14 cellular contexts compared by ENCODE assay signal in the genomic region with DNA sequence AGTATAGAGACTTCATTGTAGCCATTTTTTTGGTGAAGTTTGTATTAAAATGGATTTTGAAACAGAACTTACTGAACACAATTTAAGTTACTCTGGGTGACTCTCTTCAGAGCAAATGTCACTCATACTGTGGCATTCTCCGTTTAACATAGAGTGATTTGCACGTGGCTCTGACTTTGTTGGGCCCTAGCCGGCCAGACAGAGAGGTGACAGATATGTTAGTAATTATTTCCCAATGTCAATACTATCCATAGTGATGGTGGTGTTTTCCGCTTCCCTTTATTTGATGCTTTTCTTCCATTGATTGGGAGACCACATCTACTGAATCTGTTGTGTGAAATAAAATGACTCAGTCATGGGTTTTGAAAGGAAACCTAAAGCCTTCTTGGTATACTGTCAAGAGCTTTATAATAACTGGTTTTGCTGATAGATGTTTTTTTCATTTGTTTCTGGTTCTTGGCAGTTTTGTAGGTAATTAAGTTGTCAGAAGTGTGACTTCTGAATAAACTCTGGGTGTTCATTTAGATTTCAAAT. TPM values are rescaled to one million over a fixed set of nuclear protein-coding genes. Genes with fewer than 3 reads are reported as not detected.
DNase-seq lines count a peak whose midpoint lies in the region; ATAC-seq, FAIRE-seq and TF ChIP-seq lines count a peak whose summit lies in the region.
"Had no signal": no experiment of that assay in that cellular context is flagged by ENCODE, and none has a peak within 500 bp of the region (broad histone marks: within the 10 kb centered on the region; RNA-seq: fewer than 3 reads in every experiment).

No MANE protein-coding gene starts in this region.

- peak; percentile 32 for DNase-seq in activated naive CD4-positive, alpha-beta T cell treated with Interleukin-2 at 50 U/mL for 16 hours
- DNase-seq in activated naive CD4-positive, alpha-beta T cell treated with anti-CD3 and anti-CD28 coated beads, Interleukin-2, amount 10 ng/mL, durations not matched to agents 7 days and 5 days = no peak
- peak; percentile 47 for DNase-seq in T-helper 2 cell treated with Interferon-gamma antibody and Interleukin-4, amounts not matched to agents 5 μg/mL and 100 μg/mL, for 36 hours (ENCODE audit: low spot score)
- DNase-seq in astrocyte (ENCODE audit: low read depth) (no peak), SHP77 (lab: John Stamatoyannopoulos, UW) (no peak), mucosa of gallbladder (ENCODE audit: low spot score) (no peak)
- DNase-seq in stimulated activated CD8-positive, alpha-beta memory T cell treated with anti-CD3 and anti-CD28 coated beads, Interleukin-4, amount 100 ng/mL, for 48 hours = peak; percentile 49
- DNase-seq: brain microvascular endothelial cell; effector CD8-positive, alpha-beta T cell; NCI-H2107; right cardiac atrium; T1000 had no signal

- H3K9me3 Mint-ChIP-seq in activated naive CD4-positive, alpha-beta T cell treated with anti-CD3 and anti-CD28 coated beads, Interleukin-2, amount 10 ng/mL, durations not matched to agents 7 days and 5 days = peaks cover 4% of the 10 kb centered on the region
- H3K9me3 Mint-ChIP-seq in T-helper 2 cell treated with Interferon-gamma antibody and Interleukin-4, amounts not matched to agents 5 μg/mL and 100 μg/mL, for 36 hours = peaks cover 5% of the 10 kb centered on the region
- peaks cover 3% of the 10 kb centered on the region for H3K9me3 Mint-ChIP-seq in astrocyte (ENCODE audit: unreplicated experiment)

- FAIRE-seq in astrocyte (lab: Jason Lieb, UNC) = no peak

- H3K4me1 Mint-ChIP-seq in activated naive CD4-positive, alpha-beta T cell treated with anti-CD3 and anti-CD28 coated beads, Interleukin-2, amount 10 ng/mL, durations not matched to agents 7 days and 5 days = peaks cover 41% of the 10 kb centered on the region
- peaks cover 41% of the 10 kb centered on the region for H3K4me1 Mint-ChIP-seq in T-helper 2 cell treated with Interferon-gamma antibody and Interleukin-4, amounts not matched to agents 5 μg/mL and 100 μg/mL, for 36 hours (ENCODE audit: low read depth)
- peaks cover 32% of the 10 kb centered on the region for H3K4me1 Mint-ChIP-seq in astrocyte (ENCODE audit: low read depth, unreplicated experiment)

- TF ChIP-seq CTCF in astrocyte (IDR thresholded peaks at IDR 0.05; ENCODE audit: insufficient read depth, low read depth, low read length) = no peak

- no peak overlapping the region for H3K27ac ChIP-seq in astrocyte (ENCODE audit: low read depth, low read length)

- no peak overlapping the region for H3K9ac ChIP-seq in astrocyte (ENCODE audit: low read length)

- no peak overlapping the region for H3K27ac Mint-ChIP-seq in activated naive CD4-positive, alpha-beta T cell treated with anti-CD3 and anti-CD28 coated beads, Interleukin-2, amount 10 ng/mL, durations not matched to agents 7 days and 5 days
- H3K27ac Mint-ChIP-seq in T-helper 2 cell treated with Interferon-gamma antibody and Interleukin-4, amounts not matched to agents 5 μg/mL and 100 μg/mL, for 36 hours = peak overlapping the region; percentile 46
- peak overlapping the region; percentile 81 for H3K27ac Mint-ChIP-seq in astrocyte (ENCODE audit: unreplicated experiment)

- H3K4me1 ChIP-seq in astrocyte (ENCODE audit: insufficient read depth, low read length) = peaks cover 31% of the 10 kb centered on the region

- no peaks in the 10 kb centered on the region for H3K27me3 ChIP-seq in astrocyte (ENCODE audit: insufficient read depth, low read length)
- H3K27me3 ChIP-seq: brain microvascular endothelial cell had no signal

- H3K27me3 Mint-ChIP-seq in activated naive CD4-positive, alpha-beta T cell treated with anti-CD3 and anti-CD28 coated beads, Interleukin-2, amount 10 ng/mL, durations not matched to agents 7 days and 5 days = no peaks in the 10 kb centered on the region
- H3K27me3 Mint-ChIP-seq in T-helper 2 cell treated with Interferon-gamma antibody and Interleukin-4, amounts not matched to agents 5 μg/mL and 100 μg/mL, for 36 hours (ENCODE audit: low read depth) = no peaks in the 10 kb centered on the region
- H3K27me3 Mint-ChIP-seq in astrocyte (ENCODE audit: low read depth, unreplicated experiment) = no peaks in the 10 kb centered on the region

- no peak overlapping the region for H3K4me3 ChIP-seq in astrocyte (ENCODE audit: insufficient read depth, low read depth, low read length)

- no peak overlapping the region for H3K4me3 Mint-ChIP-seq in activated naive CD4-positive, alpha-beta T cell treated with anti-CD3 and anti-CD28 coated beads, Interleukin-2, amount 10 ng/mL, durations not matched to agents 7 days and 5 days
- H3K4me3 Mint-ChIP-seq in T-helper 2 cell treated with Interferon-gamma antibody and Interleukin-4, amounts not matched to agents 5 μg/mL and 100 μg/mL, for 36 hours = peak overlapping the region; percentile 21
- no peak overlapping the region for H3K4me3 Mint-ChIP-seq in astrocyte (ENCODE audit: unreplicated experiment)

- no peak overlapping the region for H2AFZ ChIP-seq in astrocyte (ENCODE audit: low read depth, low read length)

- ATAC-seq in HG02938 (IDR thresholded peaks at IDR 0.05; ENCODE audit: unreplicated experiment) = no peak
- ATAC-seq: right cardiac atrium, Right ventricle myocardium inferior had no signal

- no peaks in the 10 kb centered on the region for H3K36me3 ChIP-seq in astrocyte (ENCODE audit: insufficient read depth, low read length)

- CTCF ChIA-PET in activated naive CD4-positive, alpha-beta T cell treated with anti-CD3 and anti-CD28 coated beads, Interleukin-2, amount 10 ng/mL, durations not matched to agents 7 days and 5 days (lab: Charles Lee) = no interaction called here

- peaks cover 95% of the 10 kb centered on the region for H3K79me2 ChIP-seq in astrocyte (ENCODE audit: insufficient read depth, low read length)

- H3K9me3 ChIP-seq in astrocyte (ENCODE audit: insufficient read depth, low read depth, low read length) = no peaks in the 10 kb centered on the region

- H3K4me2 ChIP-seq in astrocyte (ENCODE audit: low read length) = no peak overlapping the region

- peaks cover 25% of the 10 kb centered on the region for H4K20me1 ChIP-seq in astrocyte (ENCODE audit: insufficient read depth, low read length)

- H3K36me3 Mint-ChIP-seq in activated naive CD4-positive, alpha-beta T cell treated with anti-CD3 and anti-CD28 coated beads, Interleukin-2, amount 10 ng/mL, durations not matched to agents 7 days and 5 days = peaks cover 26% of the 10 kb centered on the region
- H3K36me3 Mint-ChIP-seq in T-helper 2 cell treated with Interferon-gamma antibody and Interleukin-4, amounts not matched to agents 5 μg/mL and 100 μg/mL, for 36 hours (ENCODE audit: low read depth) = peaks cover 33% of the 10 kb centered on the region
- H3K36me3 Mint-ChIP-seq in astrocyte (ENCODE audit: low read depth, unreplicated experiment) = peaks cover 5% of the 10 kb centered on the region

RNA-seq across cellular contexts. Expression of gene AVL9, which starts 7.4 kb away (rescaled TPM):
- total RNA-seq in astrocyte (28.2 and 31.9 TPM in 2 replicates), mucosa of gallbladder (53.6 TPM)

RNA-seq across cellular contexts. Expression of gene LSM5, which starts 12.5 kb away (rescaled TPM):
- total RNA-seq in astrocyte (31.7 and 36.2 TPM in 2 replicates), mucosa of gallbladder (28.0 TPM)

Comparison
In these comparisons a context has a peak if more than half of its experiments do, and no peak if none do; other contexts are left out.
1. DNase-seq: peak in activated naive CD4-positive, alpha-beta T cell treated with Interleukin-2 at 50 U/mL for 16 hours (single experiment), T-helper 2 cell treated with Interferon-gamma antibody and Interleukin-4, amounts not matched to agents 5 μg/mL and 100 μg/mL, for 36 hours (single experiment) and stimulated activated CD8-positive, alpha-beta memory T cell treated with anti-CD3 and anti-CD28 coated beads, Interleukin-4, amount 100 ng/mL, for 48 hours (single experiment); none in activated naive CD4-positive, alpha-beta T cell treated with anti-CD3 and anti-CD28 coated beads, Interleukin-2, amount 10 ng/mL, durations not matched to agents 7 days and 5 days (single experiment), astrocyte (single experiment), SHP77 (0 of 2) and mucosa of gallbladder (single experiment).